12 cellular contexts compared by ENCODE assay signal in the genomic region with DNA sequence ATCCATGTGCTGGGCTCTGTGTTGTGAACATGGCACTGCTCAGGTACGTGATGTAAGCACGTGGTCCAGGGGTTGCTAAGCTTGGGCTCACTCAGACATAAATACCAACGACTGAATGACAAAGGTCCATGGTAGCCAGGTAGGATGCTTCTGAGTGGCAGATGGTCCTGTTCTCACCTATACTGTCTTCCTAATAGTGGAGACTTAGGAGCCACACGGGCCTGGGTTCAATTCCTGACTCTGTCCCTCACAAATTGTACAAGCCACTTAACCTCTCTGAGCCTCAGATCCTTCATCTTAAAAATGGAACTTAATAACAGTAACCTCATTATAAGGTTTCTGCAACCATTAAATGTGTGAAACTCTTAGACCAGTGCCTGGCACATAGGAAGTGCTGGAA. TPM values are rescaled to one million over a fixed set of nuclear protein-coding genes. Genes with fewer than 3 reads are reported as not detected.
"Had no signal": no experiment of that assay in that cellular context is flagged by ENCODE, and none has a peak within 500 bp of the region (broad histone marks: within the 10 kb centered on the region; RNA-seq: fewer than 3 reads in every experiment).

No MANE protein-coding gene starts in this region.

- H3K4me1 ChIP-seq: HAP-1 had no signal

- ATAC-seq: HCT116 had no signal

- H3K4me3 ChIP-seq: GM23248, HAP-1, K562 had no signal

- H2AFZ ChIP-seq: GM23248 had no signal

- H3K9me3 ChIP-seq: HAP-1 had no signal

- H3K9ac ChIP-seq: GM23248 had no signal

- H3K27ac ChIP-seq: GM23248, HL-60 had no signal

- FAIRE-seq: K562 had no signal

- H3K36me3 ChIP-seq: HAP-1 had no signal

- DNase-seq: GM23248, GOT3, H7, HFFc6, IMR-90, KG1 had no signal

RNA-seq across cellular contexts. Expression of a gene that starts 6.8 kb away (rescaled TPM):
- total RNA-seq: GM23248, H4, H7, HFFc6, HT1080, IMR-90 had no signal
- polyA plus RNA-seq: GM23248, IMR-90 had no signal

RNA-seq across cellular contexts. Expression of a gene that starts 11.8 kb away (rescaled TPM):
- total RNA-seq: GM23248, HFFc6, HT1080, IMR-90 had no signal

RNA-seq across cellular contexts. Expression of a gene that starts 36.7 kb away (rescaled TPM):
- total RNA-seq: GM23248, HFFc6, HT1080, IMR-90 had no signal
- polyA plus RNA-seq: IMR-90 had no signal
